1 cellular context compared by ENCODE assay signal in the genomic region with DNA sequence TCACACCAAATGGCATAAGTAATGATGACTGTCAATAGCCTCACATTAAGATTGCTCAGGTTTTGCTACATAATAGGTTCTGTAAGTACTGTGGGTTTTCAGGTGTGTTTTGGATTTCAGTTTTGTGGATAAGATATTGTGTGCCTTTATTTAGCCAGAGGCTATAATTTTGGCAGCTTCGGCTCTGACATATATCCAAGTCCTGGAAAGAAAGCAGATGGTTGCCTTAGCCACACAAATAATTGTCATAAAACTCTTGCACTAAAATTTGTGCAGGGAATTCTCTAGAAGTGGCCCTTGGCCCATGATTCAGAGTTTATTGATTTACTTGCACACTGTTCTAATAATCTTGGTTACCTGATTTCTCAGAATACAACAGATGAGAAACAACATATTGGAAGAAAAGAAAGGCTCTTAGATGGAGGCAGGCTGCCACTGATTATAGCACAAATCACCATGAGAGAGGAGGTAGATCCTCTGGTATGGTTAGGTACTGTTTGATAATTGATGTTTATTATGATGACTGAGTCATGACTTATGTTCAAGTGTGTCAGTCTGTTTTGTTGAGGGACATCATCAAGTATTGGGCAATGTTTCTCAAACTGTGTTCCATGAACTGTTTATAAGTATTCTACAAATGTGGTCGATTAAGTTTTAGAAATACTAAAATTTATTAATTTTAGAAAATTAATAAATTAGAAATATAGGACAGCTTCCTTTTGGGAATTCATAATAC.
TF ChIP-seq lines count a peak whose summit lies in the region.

No MANE protein-coding gene starts in this region.

TF ChIP-seq in HepG2, 621 proteins besides CTCF, POLR2A, EP300 and RAD21:
- TF ChIP-seq, protein P1, sequence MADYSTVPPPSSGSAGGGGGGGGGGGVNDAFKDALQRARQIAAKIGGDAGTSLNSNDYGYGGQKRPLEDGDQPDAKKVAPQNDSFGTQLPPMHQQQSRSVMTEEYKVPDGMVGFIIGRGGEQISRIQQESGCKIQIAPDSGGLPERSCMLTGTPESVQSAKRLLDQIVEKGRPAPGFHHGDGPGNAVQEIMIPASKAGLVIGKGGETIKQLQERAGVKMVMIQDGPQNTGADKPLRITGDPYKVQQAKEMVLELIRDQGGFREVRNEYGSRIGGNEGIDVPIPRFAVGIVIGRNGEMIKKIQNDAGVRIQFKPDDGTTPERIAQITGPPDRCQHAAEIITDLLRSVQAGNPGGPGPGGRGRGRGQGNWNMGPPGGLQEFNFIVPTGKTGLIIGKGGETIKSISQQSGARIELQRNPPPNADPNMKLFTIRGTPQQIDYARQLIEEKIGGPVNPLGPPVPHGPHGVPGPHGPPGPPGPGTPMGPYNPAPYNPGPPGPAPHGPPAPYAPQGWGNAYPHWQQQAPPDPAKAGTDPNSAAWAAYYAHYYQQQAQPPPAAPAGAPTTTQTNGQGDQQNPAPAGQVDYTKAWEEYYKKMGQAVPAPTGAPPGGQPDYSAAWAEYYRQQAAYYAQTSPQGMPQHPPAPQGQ (CRISPR knock-in tag; IDR thresholded peaks at IDR 0.05; ENCODE audit: borderline replicate concordance) = no peak
- no peak for TF ChIP-seq MEIS2 (CRISPR knock-in tag; IDR thresholded peaks at IDR 0.05)
- 0 out of 2 replicates have a peak, but pooled peaks have one; percentile 18 for TF ChIP-seq CEBPB (IDR thresholded peaks at IDR 0.05; ENCODE audit: borderline replicate concordance, low read depth, low read length)
- TF ChIP-seq NFIB (CRISPR knock-in tag; IDR thresholded peaks at IDR 0.05; ENCODE audit: borderline replicate concordance) = no peak
